In genomic region chr17:10614536-10615155, GRCh38 we compare ENCODE assay signal across 8 cellular contexts. TPM values are rescaled to one million over a fixed set of nuclear protein-coding genes. Genes with fewer than 3 reads are reported as not detected.
DNase-seq lines count a peak whose midpoint lies in the region; ATAC-seq, FAIRE-seq and TF ChIP-seq lines count a peak whose summit lies in the region.

No MANE protein-coding gene starts in this region.

- no peaks in the 10 kb centered on the region for H3K9me1 ChIP-seq in endothelial cell of umbilical vein (replicated peaks; ENCODE audit: control insufficient read depth, extremely low read depth, insufficient read depth, low read length)

- CTCF ChIA-PET in endothelial cell of umbilical vein (lab: Charles Lee) = interaction anchor here (0.7 to 8.2 kb wide), 31 partner anchors 8 to 1037 kb away, joined by 3 to 108 read pairs (median 6); partner anchors contain the start of genes CFAP52 and STX8

- intact Hi-C loops in endothelial cell of umbilical vein (cut with micrococcal nuclease) = loop anchor here (1.0 to 10.0 kb wide), 4 partner anchors 72 to 890 kb away; no protein-coding TSS in a partner anchor

- H3K27ac ChIP-seq in endothelial cell of umbilical vein (ENCODE audit: insufficient read depth, low read depth, low read length) = no peak overlapping the region

- no peaks in the 10 kb centered on the region for H4K20me1 ChIP-seq in endothelial cell of umbilical vein (replicated peaks; ENCODE audit: control insufficient read depth, extremely low read depth, insufficient read depth, low read length)

- no peaks in the 10 kb centered on the region for H3K27me3 ChIP-seq in endothelial cell of umbilical vein (ENCODE audit: control insufficient read depth in 2 of 2, insufficient read depth in 2 of 2, low read length in 2 of 2)

- H3K36me3 ChIP-seq in endothelial cell of umbilical vein (ENCODE audit: control insufficient read depth in 2 of 2, extremely low read depth in 1 of 2, insufficient read depth in 2 of 2, low read length in 2 of 2) = no peaks in the 10 kb centered on the region

- peak; percentile 75 for TF ChIP-seq CTCF in HFF-Myc (IDR thresholded peaks at IDR 0.05; ENCODE audit: low read depth, low read length, missing control alignments)
- peak; percentile 73 to 78 for TF ChIP-seq CTCF in endothelial cell of umbilical vein (IDR thresholded peaks at IDR 0.05; ENCODE audit: extremely low read depth in 1 of 2, insufficient read depth in 1 of 2, low read depth in 1 of 2, low read length in 2 of 2)

- no peaks in the 10 kb centered on the region for H3K4me1 ChIP-seq in endothelial cell of umbilical vein (ENCODE audit: control insufficient read depth, extremely low read depth, insufficient read depth, low read length)

- ATAC-seq in HG03571 (IDR thresholded peaks at IDR 0.05; ENCODE audit: unreplicated experiment) = no peak

- H3K9ac ChIP-seq in endothelial cell of umbilical vein (replicated peaks; ENCODE audit: extremely low read depth, insufficient read depth, low read length) = no peak overlapping the region

- no peak overlapping the region for H2AFZ ChIP-seq in endothelial cell of umbilical vein (ENCODE audit: low read depth, low read length)

- H3K4me3 ChIP-seq in HFF-Myc (replicated peaks; ENCODE audit: low read depth, low read length) (no peak overlapping the region), endothelial cell of umbilical vein (replicated peaks in 1 of 3; ENCODE audit: insufficient read depth in 1 of 3, low read depth in 1 of 3, low read length in 3 of 3) (no peak overlapping the region)

- no peaks in the 10 kb centered on the region for H3K9me3 ChIP-seq in endothelial cell of umbilical vein (replicated peaks; ENCODE audit: control insufficient read depth, insufficient read depth, low read length)

- no TSS peak for BruUV-seq in endothelial cell of umbilical vein (replicated peaks; lab: Mats Ljungman, UMichigan)

- H3K4me2 ChIP-seq in endothelial cell of umbilical vein (ENCODE audit: insufficient read depth, low read length) = no peak overlapping the region

- TF ChIP-seq POLR2A in endothelial cell of umbilical vein (IDR thresholded peaks at IDR 0.05; ENCODE audit: low read depth, low read length) = no peak

- FAIRE-seq in RCC 7860 (lab: Jason Lieb, UNC) (no peak), endothelial cell of umbilical vein (lab: Jason Lieb, UNC) (peak; percentile 64)

- dilution Hi-C loops in endothelial cell of umbilical vein (cut with MboI; ENCODE audit: extremely low pct_ligation_motif_present, low sequenced_read_pairs) = no loop called here

- POLR2A ChIA-PET in endothelial cell of umbilical vein (lab: Charles Lee) = no interaction called here

- no peaks in the 10 kb centered on the region for H3K79me2 ChIP-seq in endothelial cell of umbilical vein (ENCODE audit: control insufficient read depth, insufficient read depth, low read length)

- peak; percentile 9 for DNase-seq in NCI-H2107 treated with DMSO at 0.1 percent for 48 hours (lab: John Stamatoyannopoulos, UW; ENCODE audit: unreplicated experiment)
- no peak for DNase-seq in NCI-H2107 (lab: John Stamatoyannopoulos, UW)
- DNase-seq in HFF-Myc (ENCODE audit: extremely low read depth, low read depth) = no peak
- peak; percentile 6 for DNase-seq in RCC 7860 (ENCODE audit: low spot score)
- peak; percentile 45 for DNase-seq in endothelial cell of umbilical vein (ENCODE audit: low read depth, low spot score)
- peak; percentile 88 for DNase-seq in myocyte (ENCODE audit: low read depth)
- no peak for DNase-seq in effector CD8-positive, alpha-beta T cell (lab: John Stamatoyannopoulos, UW)

TF ChIP-seq in endothelial cell of umbilical vein, 7 proteins besides CTCF, POLR2A, EP300 and RAD21:
- TF ChIP-seq FOS (IDR thresholded peaks at IDR 0.05; ENCODE audit: borderline replicate concordance, insufficient read depth, low read length) = no peak
- no peak for TF ChIP-seq POLR2AphosphoS5 (IDR thresholded peaks at IDR 0.05; ENCODE audit: insufficient read depth, low read depth, low read length)
- TF ChIP-seq MAX (IDR thresholded peaks at IDR 0.05; ENCODE audit: insufficient read depth, insufficient read length) = no peak
- no peak for TF ChIP-seq MYC (IDR thresholded peaks at IDR 0.05; ENCODE audit: low read depth, low read length)
- TF ChIP-seq GATA2 (IDR thresholded peaks at IDR 0.05; ENCODE audit: insufficient read depth, insufficient read length, low read depth, low read length) = no peak
- no peak for TF ChIP-seq EZH2 (IDR thresholded peaks at IDR 0.05; ENCODE audit: borderline replicate concordance, low read depth, low read length, severe bottlenecking)
- no peak for TF ChIP-seq JUN (IDR thresholded peaks at IDR 0.05; ENCODE audit: borderline replicate concordance, insufficient read depth, insufficient read length, low read depth)

RNA-seq across cellular contexts. Expression of gene MYH3, which starts 42.5 kb away (rescaled TPM):
- total RNA-seq in endothelial cell of umbilical vein = 0.73 and 0.78 TPM in 2 replicates
- 0.08 and 0.65 TPM in 2 replicates for polyA plus RNA-seq in endothelial cell of umbilical vein
- 0.14 and 0.21 TPM in 2 replicates for polyA plus RNA-seq in endothelial cell of umbilical vein (2011; cell fraction: cytosol; rRNA removed)
- 2.2 and 2.7 TPM in 2 replicates for polyA plus RNA-seq in endothelial cell of umbilical vein (2011; cell fraction: nucleus; rRNA removed)
- polyA plus RNA-seq in endothelial cell of umbilical vein (2012) = 0.41 and 0.44 TPM in 2 replicates
- 0.13 and 0.78 TPM in 2 replicates for polyA minus RNA-seq in endothelial cell of umbilical vein
- not detected for polyA minus RNA-seq in endothelial cell of umbilical vein (2011; cell fraction: cytosol; rRNA and poly(A)+ RNA removed)
- 0.43 and 0.63 TPM in 2 replicates for polyA minus RNA-seq in endothelial cell of umbilical vein (2011; cell fraction: nucleus; rRNA and poly(A)+ RNA removed)
- total RNA-seq in myocyte = 2,551 and 7,123 TPM in 2 replicates
- 865 TPM for polyA plus RNA-seq in myocyte (2012)

Comparison
In these comparisons a context has a peak if more than half of its experiments do, and no peak if none do; other contexts are left out.
1. DNase-seq: peak in NCI-H2107 treated with DMSO at 0.1 percent for 48 hours (single experiment), RCC 7860 (single experiment), endothelial cell of umbilical vein (single experiment) and myocyte (single experiment); none in NCI-H2107 (single experiment), HFF-Myc (single experiment) and effector CD8-positive, alpha-beta T cell (single experiment).
2. RNA of gene MYH3, which starts 42.5 kb away (total RNA-seq): 2,551 to 7,123 TPM in myocyte; 0.73 to 0.78 TPM in endothelial cell of umbilical vein; every median in the first group is over 1,000 times any median in the second.